ENCODE assay signal across 19 cellular contexts in the genomic region with DNA sequence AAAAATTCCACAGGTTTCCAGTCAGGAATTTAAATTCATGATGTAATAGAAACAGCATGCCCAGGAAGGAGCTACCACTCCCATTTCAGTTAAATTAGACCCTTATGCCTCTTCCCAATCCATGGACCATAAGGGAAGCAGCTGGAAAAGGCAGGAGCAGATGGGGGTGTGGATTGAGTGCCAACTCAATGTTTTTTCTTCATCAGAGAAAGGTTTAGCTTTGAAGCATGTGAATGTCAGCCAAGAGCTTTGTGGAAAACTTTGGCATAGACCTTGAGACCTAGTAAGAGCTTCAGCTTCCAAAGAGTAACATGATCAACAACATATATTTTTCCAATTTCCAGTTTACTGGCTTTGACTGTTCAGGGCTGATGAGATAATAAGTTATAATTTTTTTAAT.
"Had no signal": no experiment of that assay in that cellular context is flagged by ENCODE, and none has a peak within 500 bp of the region (broad histone marks: within the 10 kb centered on the region; RNA-seq: fewer than 3 reads in every experiment).

No MANE protein-coding gene starts in this region.

- H3K4me3 ChIP-seq: coronary artery, lung, pancreas, smooth muscle cell, upper lobe of left lung had no signal

- DNase-seq: activated CD4-positive, alpha-beta memory T cell treated with anti-CD3 and anti-CD28 coated beads, Interleukin-2, amount 10 ng/mL, durations not matched to agents 7 days and 5 days; activated CD8-positive, alpha-beta memory T cell treated with anti-CD3 and anti-CD28 coated beads, Interleukin-2, amount 10 ng/mL, durations not matched to agents 7 days and 5 days; amniotic stem cell; brain microvascular endothelial cell; central memory CD4-positive, alpha-beta T cell; foreskin keratinocyte; hippocampal formation; left colon; pancreas; stimulated activated CD4-positive, alpha-beta T cell treated with anti-CD3 and anti-CD28 coated beads, Interleukin-4, amount 100 ng/mL, for 1 hour; stimulated activated naive CD8-positive, alpha-beta T cell treated with anti-CD3 and anti-CD28 coated beads, Interleukin-15, amount 100 ng/mL, for 72 hours; upper lobe of left lung had no signal

- H3K4me1 ChIP-seq: foreskin keratinocyte, pancreas, upper lobe of left lung had no signal

- H3K4me2 ChIP-seq: smooth muscle cell had no signal

- ATAC-seq: activated CD8-positive, alpha-beta memory T cell treated with anti-CD3 and anti-CD28 coated beads, Interleukin-2, amount 10 ng/mL, durations not matched to agents 7 days and 5 days; esophagus mucosa; foreskin keratinocyte; left colon; natural killer cell treated with Interleukin-12 subunit alpha and Interleukin-12 subunit beta and Interleukin-15 and Interleukin-18, amount 100 ng/mL, for 72 hours; pancreas; sciatic nerve; stimulated activated naive CD8-positive, alpha-beta T cell treated with anti-CD3 and anti-CD28 coated beads, Interleukin-15, amount 100 ng/mL, for 72 hours had no signal

- H3K9me3 ChIP-seq: neutrophil, pancreas, upper lobe of left lung had no signal

- H3K27me3 ChIP-seq: brain microvascular endothelial cell, foreskin keratinocyte, neutrophil, pancreas, upper lobe of left lung had no signal

- H3K36me3 ChIP-seq: brain microvascular endothelial cell, neutrophil, pancreas, upper lobe of left lung had no signal

- H3K27ac ChIP-seq: brain microvascular endothelial cell, coronary artery, foreskin keratinocyte, neutrophil, pancreas, upper lobe of left lung had no signal
